ENCODE assay signal across 9 cellular contexts in genomic region chrX:31838617-31839016, GRCh38.
"Had no signal": no experiment of that assay in that cellular context is flagged by ENCODE, and none has a peak within 500 bp of the region (broad histone marks: within the 10 kb centered on the region; RNA-seq: fewer than 3 reads in every experiment).

No MANE protein-coding gene starts in this region.

- H3K9me3 ChIP-seq: HAP-1 had no signal

- H3K27ac ChIP-seq: GM23248 had no signal

- H3K27ac Mint-ChIP-seq: HFFc6 had no signal

- H3K4me1 ChIP-seq: HAP-1 had no signal

- H3K36me3 ChIP-seq: HAP-1 had no signal

- DNase-seq: GM23248, GOT3, H7, HFFc6, IMR-90, KG1 had no signal

- FAIRE-seq: K562 had no signal

- H3K4me3 Mint-ChIP-seq: HFFc6 had no signal

- H2AFZ ChIP-seq: GM23248 had no signal

- H3K9me3 Mint-ChIP-seq: HFFc6 had no signal

- H3K4me3 ChIP-seq: GM23248, HAP-1, K562 had no signal

- H3K9ac ChIP-seq: GM23248 had no signal

- ATAC-seq: HCT116, K562 had no signal
